ENCODE assay signal across 8 cellular contexts in genomic region chr3:24495334-24495994, GRCh38. TPM values are rescaled to one million over a fixed set of nuclear protein-coding genes. Genes with fewer than 3 reads are reported as not detected.
DNase-seq lines count a peak whose midpoint lies in the region; ATAC-seq and TF ChIP-seq lines count a peak whose summit lies in the region.

No MANE protein-coding gene starts in this region.

- no peaks in the 10 kb centered on the region for H3K79me1 ChIP-seq in neuronal stem cell (ENCODE audit: low read depth, low read length)

- 9 to 14% methylated on average over 34 to 40 of the region's 61 CpGs for WGBS in GM23248 (ENCODE audit: low coverage in 1 of 2, low lambda C conversion rate in 2 of 2, missing lambda C conversion rate in 2 of 2), 2 experiments
- WGBS in SK-N-SH (ENCODE audit: low lambda C conversion rate) = 26% methylated on average over 25 of the region's 61 CpGs
- no CpG with 5 or more reads among the region's 61 CpGs for WGBS in neuronal stem cell (ENCODE audit: extremely low coverage in 2 of 2, insufficient read length in 2 of 2, insufficient replicate concordance in 1 of 2), 2 donors

- H3K23ac ChIP-seq in neuronal stem cell (ENCODE audit: low read depth, low read length, poor library complexity) = peak overlapping the region; percentile 82

- H3K14ac ChIP-seq in neuronal stem cell (ENCODE audit: low read length) = peak overlapping the region; percentile 50

- no peak for TF ChIP-seq RAD21 in SK-N-SH (IDR thresholded peaks at IDR 0.05; ENCODE audit: low read length)

- H2AK5ac ChIP-seq in neuronal stem cell (ENCODE audit: low read depth, low read length) = no peak overlapping the region

- H3K4me3 ChIP-seq in GM23248 = peak overlapping the region; percentile 77
- H3K4me3 ChIP-seq in SK-N-SH (ENCODE audit: low read depth in 2 of 2, low read length in 1 of 2) = peak overlapping the region; percentile 62 to 70
- H3K4me3 ChIP-seq in neuronal stem cell (ENCODE audit: low read length in 2 of 2) = peak overlapping the region; percentile 43 to 80
- H3K4me3 ChIP-seq in BE2C (ENCODE audit: low read depth, low read length) = no peak overlapping the region

- no peaks in the 10 kb centered on the region for H3K36me3 ChIP-seq in GM23248 (ENCODE audit: low read depth)
- H3K36me3 ChIP-seq in SK-N-SH (replicated peaks in 1 of 2; ENCODE audit: control insufficient read depth in 1 of 2, insufficient read depth in 2 of 2, low read length in 1 of 2) = no peaks in the 10 kb centered on the region
- H3K36me3 ChIP-seq in neuronal stem cell (replicated peaks in 1 of 2; ENCODE audit: control insufficient read depth in 2 of 2, insufficient read depth in 2 of 2, low read length in 2 of 2) = no peaks in the 10 kb centered on the region
- H3K36me3 ChIP-seq in BE2C = no peaks in the 10 kb centered on the region

- no peaks in the 10 kb centered on the region for H3K9me3 ChIP-seq in GM23248 (ENCODE audit: low read depth)
- no peaks in the 10 kb centered on the region for H3K9me3 ChIP-seq in SK-N-SH
- H3K9me3 ChIP-seq in neuronal stem cell (replicated peaks in 1 of 2; ENCODE audit: control insufficient read depth in 2 of 2, insufficient read depth in 1 of 2, low read depth in 1 of 2, low read length in 2 of 2) = no peaks in the 10 kb centered on the region
- no peaks in the 10 kb centered on the region for H3K9me3 ChIP-seq in BE2C

- H4K91ac ChIP-seq in neuronal stem cell (ENCODE audit: low read depth, low read length, poor library complexity) = no peak overlapping the region

- ATAC-seq in HG03025 (IDR thresholded peaks at IDR 0.05; ENCODE audit: low FRiP score, unreplicated experiment) = no peak

- POLR2A ChIA-PET in SK-N-SH (lab: Yijun Ruan, JAX) = no interaction called here

- DNase-seq in GM23248 = peak; percentile 59
- DNase-seq in SK-N-SH = peak; percentile 63
- peak; percentile 48 for DNase-seq in germinal center (ENCODE audit: low spot score)
- DNase-seq in neuronal stem cell (ENCODE audit: low spot score) = peak; percentile 31
- DNase-seq in activated CD8-positive, alpha-beta memory T cell treated with anti-CD3 and anti-CD28 coated beads for 24 hours = no peak
- no peak for DNase-seq in NCI-H187 (lab: John Stamatoyannopoulos, UW)
- DNase-seq in BE2C = no peak

- H3K9me2 ChIP-seq in GM23248 (ENCODE audit: insufficient read depth) = no peaks in the 10 kb centered on the region
- H3K9me2 ChIP-seq in SK-N-SH = no peaks in the 10 kb centered on the region

- H3K4me1 ChIP-seq in GM23248 (ENCODE audit: insufficient read depth) = peaks cover 21% of the 10 kb centered on the region
- H3K4me1 ChIP-seq in SK-N-SH (ENCODE audit: control insufficient read depth in 1 of 2, insufficient read depth in 2 of 2, low read depth in 1 of 2, low read length in 1 of 2) = peaks cover 0 to 11% of the 10 kb centered on the region in 2 experiments; a peak in 1 of 4 replicates
- H3K4me1 ChIP-seq in neuronal stem cell (ENCODE audit: control insufficient read depth in 2 of 2, insufficient read depth in 1 of 2, low read depth in 1 of 2, low read length in 2 of 2) = peaks cover 1 to 4% of the 10 kb centered on the region in 2 donors
- no peaks in the 10 kb centered on the region for H3K4me1 ChIP-seq in BE2C

- in situ Hi-C loops in GM23248 (cut with MboI) = no loop called here

- peak overlapping the region; percentile 77 for H3K18ac ChIP-seq in neuronal stem cell (ENCODE audit: low read length)

- H3K4ac ChIP-seq in neuronal stem cell (ENCODE audit: low read length) = no peak overlapping the region

- CTCF ChIA-PET in SK-N-SH (lab: Yijun Ruan, JAX) = interaction anchor here (0.6 to 2.3 kb wide), 10 partner anchors 10 to 480 kb away, joined by 3 to 10 read pairs (median 5); no protein-coding TSS in a partner anchor

- TF ChIP-seq EP300 in SK-N-SH (IDR thresholded peaks at IDR 0.05; ENCODE audit: borderline replicate concordance in 1 of 2, low read depth in 1 of 2, low read length in 1 of 2) = no peak

- H2AFZ ChIP-seq in GM23248 (peak overlapping the region; percentile 87), SK-N-SH (ENCODE audit: low read depth) (peak overlapping the region; percentile 89), neuronal stem cell (ENCODE audit: low read length) (peak overlapping the region; percentile 98)

- H4K8ac ChIP-seq in neuronal stem cell (ENCODE audit: low read depth, low read length) = no peak overlapping the region

- no peak for TF ChIP-seq CTCF in SK-N-SH (IDR thresholded peaks at IDR 0.05)
- no peak for TF ChIP-seq CTCF in BE2C (IDR thresholded peaks at IDR 0.05; ENCODE audit: low read depth, low read length)

- peak overlapping the region; percentile 80 for H3K9ac ChIP-seq in GM23248
- H3K9ac ChIP-seq in SK-N-SH = no peak overlapping the region; the same call in 1 of the 2 replicates
- peak overlapping the region; percentile 85 for H3K9ac ChIP-seq in neuronal stem cell (ENCODE audit: low read depth, low read length, poor library complexity)

- H3F3A ChIP-seq in GM23248 (ENCODE audit: insufficient read depth) = peaks cover 19% of the 10 kb centered on the region; the same call in 1 of the 2 replicates
- H3F3A ChIP-seq in SK-N-SH (replicated peaks; ENCODE audit: insufficient read depth) = no peaks in the 10 kb centered on the region

- peaks cover 31% of the 10 kb centered on the region for H3K79me2 ChIP-seq in GM23248 (ENCODE audit: insufficient read depth)
- no peaks in the 10 kb centered on the region for H3K79me2 ChIP-seq in SK-N-SH (ENCODE audit: insufficient read depth)

- H3K4me2 ChIP-seq in GM23248 (ENCODE audit: unreplicated experiment) = peak overlapping the region; percentile 91
- peak overlapping the region; percentile 97 for H3K4me2 ChIP-seq in SK-N-SH
- peak overlapping the region; percentile 100 for H3K4me2 ChIP-seq in neuronal stem cell (ENCODE audit: insufficient read depth, low read length, poor library complexity, severe bottlenecking)

- H2BK120ac ChIP-seq in neuronal stem cell (ENCODE audit: low read depth, low read length) = no peak overlapping the region

- H2BK12ac ChIP-seq in neuronal stem cell (ENCODE audit: low read length) = peak overlapping the region; percentile 51

- H3K27me3 ChIP-seq in GM23248 (replicated peaks; ENCODE audit: insufficient read depth) = no peaks in the 10 kb centered on the region
- H3K27me3 ChIP-seq in SK-N-SH (ENCODE audit: insufficient read depth) = peaks cover 24% of the 10 kb centered on the region
- peaks cover 0 to 68% (median 19%) of the 10 kb centered on the region in 3 experiments for H3K27me3 ChIP-seq in neuronal stem cell (ENCODE audit: control insufficient read depth in 3 of 3, insufficient read depth in 3 of 3, low read depth in 1 of 3, low read length in 3 of 3)
- H3K27me3 ChIP-seq in BE2C = peaks cover 28% of the 10 kb centered on the region

- H2BK5ac ChIP-seq in neuronal stem cell (ENCODE audit: low read length) = no peak overlapping the region

- H2BK15ac ChIP-seq in neuronal stem cell (ENCODE audit: low read length) = no peak overlapping the region

- no peaks in the 10 kb centered on the region for H4K20me1 ChIP-seq in GM23248 (ENCODE audit: insufficient read depth)
- H4K20me1 ChIP-seq in SK-N-SH (ENCODE audit: insufficient read depth) = no peaks in the 10 kb centered on the region

- H3K27ac ChIP-seq in GM23248 (no peak overlapping the region), SK-N-SH (ENCODE audit: low read depth in 2 of 2, low read length in 1 of 2) (no peak overlapping the region), neuronal stem cell (replicated peaks; ENCODE audit: low read length) (no peak overlapping the region)

TF ChIP-seq in SK-N-SH, 30 proteins besides CTCF, POLR2A, EP300 and RAD21:
- TF ChIP-seq ELF1 (IDR thresholded peaks at IDR 0.05) = no peak
- TF ChIP-seq MEF2A (IDR thresholded peaks at IDR 0.05; ENCODE audit: borderline replicate concordance, low read depth) = no peak
- TF ChIP-seq RXRA (IDR thresholded peaks at IDR 0.05; ENCODE audit: borderline replicate concordance, low read depth) = no peak
- TF ChIP-seq, protein P1, sequence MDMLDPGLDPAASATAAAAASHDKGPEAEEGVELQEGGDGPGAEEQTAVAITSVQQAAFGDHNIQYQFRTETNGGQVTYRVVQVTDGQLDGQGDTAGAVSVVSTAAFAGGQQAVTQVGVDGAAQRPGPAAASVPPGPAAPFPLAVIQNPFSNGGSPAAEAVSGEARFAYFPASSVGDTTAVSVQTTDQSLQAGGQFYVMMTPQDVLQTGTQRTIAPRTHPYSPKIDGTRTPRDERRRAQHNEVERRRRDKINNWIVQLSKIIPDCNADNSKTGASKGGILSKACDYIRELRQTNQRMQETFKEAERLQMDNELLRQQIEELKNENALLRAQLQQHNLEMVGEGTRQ (IDR thresholded peaks at IDR 0.05; ENCODE audit: borderline replicate concordance, low read depth, low read length) = no peak
- no peak for TF ChIP-seq IRF3 (IDR thresholded peaks at IDR 0.05; ENCODE audit: low read depth, low read length)

RNA-seq across cellular contexts. Expression of gene THRB, which starts 0.8 kb away (rescaled TPM):
- total RNA-seq in GM23248 (2014; rRNA removed; shearing (Covaris generic)) = 2.9 and 5.1 TPM in 2 replicates
- polyA plus RNA-seq in GM23248 (2016; fragmentation: Nextera tagmentation; extraction: Ambion mirVana) (3.3 and 3.9 TPM in 2 replicates), SK-N-SH (2012; rRNA removed) (0.02 and 0.08 TPM in 2 replicates)
- 0.04 and 0.09 TPM in 2 replicates for polyA plus RNA-seq in SK-N-SH (2012; cell fraction: cytosol; rRNA removed)
- 0.04 and 0.15 TPM in 2 replicates for polyA plus RNA-seq in SK-N-SH (2012; cell fraction: nucleus; rRNA removed)
- 0.18 TPM for polyA plus RNA-seq in neuronal stem cell (2013, experiment 1 of 2)
- polyA plus RNA-seq in neuronal stem cell (2013, experiment 2 of 2) = 0.18 TPM
- polyA plus RNA-seq in BE2C (2012; ENCODE audit: insufficient read depth, insufficient read length, low read depth) = not detected

Comparison
In these comparisons a context has a peak if more than half of its experiments do, and no peak if none do; other contexts are left out.
1. DNase-seq: peak in GM23248 (single experiment), SK-N-SH (single experiment), germinal center (single experiment) and neuronal stem cell (single experiment); none in activated CD8-positive, alpha-beta memory T cell treated with anti-CD3 and anti-CD28 coated beads for 24 hours (single experiment), NCI-H187 (0 of 2) and BE2C (single experiment).
2. Peak in every context shown above with its lines, with median percentiles within 50 percentile points of each other: H2AFZ ChIP-seq and H3K4me2 ChIP-seq.